In genomic region chr2:25829828-25830227, GRCh38 we compare ENCODE assay signal across 26 cellular contexts. TPM values are rescaled to one million over a fixed set of nuclear protein-coding genes. Genes with fewer than 3 reads are reported as not detected.
DNase-seq lines count a peak whose midpoint lies in the region; ATAC-seq, FAIRE-seq and TF ChIP-seq lines count a peak whose summit lies in the region.
"Had no signal": no experiment of that assay in that cellular context is flagged by ENCODE, and none has a peak within 500 bp of the region (broad histone marks: within the 10 kb centered on the region; RNA-seq: fewer than 3 reads in every experiment).

No MANE protein-coding gene starts in this region.

- no TSS peak for BruUV-seq in PC-9 (replicated peaks; lab: Mats Ljungman, UMichigan)

- H3K27ac ChIP-seq in PC-9 (no peak overlapping the region), body of pancreas (peak overlapping the region in 3 of 4 donors; percentile 8 to 26 (median 12)), pancreas (no peak overlapping the region)
- H3K27ac ChIP-seq: BLaER1 treated with 17β-estradiol and CSF1 and Interleukin-3, amounts not matched to agents 10 nM and 100 nM; GM23248; sigmoid colon; vagina had no signal

- no peak overlapping the region for H2AFZ ChIP-seq in PC-9
- H2AFZ ChIP-seq: GM23248 had no signal

- no peak for FAIRE-seq in pancreas (lab: Jason Lieb, UNC)
- FAIRE-seq: endothelial cell of umbilical vein, GM18507 had no signal

- 0 out of 2 replicates have a peak, but pooled peaks cover 9% of the 10 kb centered on the region for H3F3A ChIP-seq in PC-9 (ENCODE audit: insufficient read depth, low read depth)

- H3K4me1 Mint-ChIP-seq in activated CD8-positive, alpha-beta memory T cell treated with anti-CD3 and anti-CD28 coated beads, Interleukin-2, amount 10 ng/mL, durations not matched to agents 7 days and 5 days, result peaks cover 63% of the 10 kb centered on the region

- no peaks in the 10 kb centered on the region for H3K27me3 Mint-ChIP-seq in activated CD8-positive, alpha-beta memory T cell treated with anti-CD3 and anti-CD28 coated beads, Interleukin-2, amount 10 ng/mL, durations not matched to agents 7 days and 5 days
- H3K27me3 Mint-ChIP-seq: progenitor cell of endocrine pancreas, T-cell had no signal

- intact Hi-C loops in PC-9 (cut with micrococcal nuclease; ENCODE audit: unreplicated experiment), result no loop called here
- intact Hi-C loops in body of pancreas (cut with DNase I), result no loop called here
- intact Hi-C loops in pancreas (cut with DNase I), result no loop called here

- H3K36me3 Mint-ChIP-seq in activated CD8-positive, alpha-beta memory T cell treated with anti-CD3 and anti-CD28 coated beads, Interleukin-2, amount 10 ng/mL, durations not matched to agents 7 days and 5 days, result peaks cover 42% of the 10 kb centered on the region

- CTCF ChIA-PET in activated CD8-positive, alpha-beta memory T cell treated with anti-CD3 and anti-CD28 coated beads, Interleukin-2, amount 10 ng/mL, durations not matched to agents 7 days and 5 days (lab: Charles Lee), result interaction anchor here (1.1 to 2.3 kb wide), 3 partner anchors 13 to 223 kb away, joined by 3 to 8 read pairs (median 3); no protein-coding TSS in a partner anchor
- CTCF ChIA-PET in PC-9 (lab: Charles Lee), result no interaction called here

- no peak for TF ChIP-seq POLR2A in body of pancreas (IDR thresholded peaks at IDR 0.05)

- no peaks in the 10 kb centered on the region for H4K20me1 ChIP-seq in PC-9 (ENCODE audit: insufficient read depth)

- ATAC-seq in activated CD8-positive, alpha-beta memory T cell treated with anti-CD3 and anti-CD28 coated beads, Interleukin-2, amount 10 ng/mL, durations not matched to agents 7 days and 5 days, result no peak
- ATAC-seq in body of pancreas (no peak), pancreas (peak in 3 of 4 donors; percentile 25 to 35 (median 34)), GM18909 (IDR thresholded peaks at IDR 0.05; ENCODE audit: poor library complexity, unreplicated experiment) (no peak), HG02840 (IDR thresholded peaks at IDR 0.05; ENCODE audit: low FRiP score, unreplicated experiment) (no peak)
- ATAC-seq: Panc1, T-cell had no signal

- H3K27me3 ChIP-seq in PC-9 (ENCODE audit: insufficient read depth, low read depth), result no peaks in the 10 kb centered on the region
- no peaks in the 10 kb centered on the region for H3K27me3 ChIP-seq in body of pancreas
- no peaks in the 10 kb centered on the region for H3K27me3 ChIP-seq in pancreas
- H3K27me3 ChIP-seq: BLaER1 treated with 17β-estradiol and CSF1 and Interleukin-3, amounts not matched to agents 10 nM and 100 nM; sigmoid colon; vagina had no signal

- H3K4me1 ChIP-seq in PC-9 (replicated peaks; ENCODE audit: insufficient read depth) (peaks cover 16% of the 10 kb centered on the region), body of pancreas (peaks cover 19% of the 10 kb centered on the region), pancreas (peaks cover 0 to 14% (median 7%) of the 10 kb centered on the region in 3 donors)
- H3K4me1 ChIP-seq: sigmoid colon had no signal

- 79 to 83% methylated on average over 2 of the region's 2 CpGs for WGBS in body of pancreas, 2 donors
- 78 to 79% methylated on average over 2 of the region's 2 CpGs for WGBS in pancreas, 2 donors

- H3K9me2 ChIP-seq in PC-9 (ENCODE audit: insufficient read depth), result no peaks in the 10 kb centered on the region

- H3K4me2 ChIP-seq in PC-9, result peak overlapping the region; percentile 53
- H3K4me2 ChIP-seq: BLaER1 treated with 17β-estradiol and CSF1 and Interleukin-3, amounts not matched to agents 10 nM and 100 nM had no signal

- POLR2A ChIA-PET in PC-9 (lab: Charles Lee; ENCODE audit: unreplicated experiment), result interaction anchor here (0.6 kb wide), 1 partner anchor 177 kb away, joined by 3 read pairs; no protein-coding TSS in a partner anchor

- peak overlapping the region; percentile 54 for H3K27ac Mint-ChIP-seq in activated CD8-positive, alpha-beta memory T cell treated with anti-CD3 and anti-CD28 coated beads, Interleukin-2, amount 10 ng/mL, durations not matched to agents 7 days and 5 days
- H3K27ac Mint-ChIP-seq: progenitor cell of endocrine pancreas had no signal

- H3K9me3 Mint-ChIP-seq in activated CD8-positive, alpha-beta memory T cell treated with anti-CD3 and anti-CD28 coated beads, Interleukin-2, amount 10 ng/mL, durations not matched to agents 7 days and 5 days (ENCODE audit: low read depth), result peaks cover 2% of the 10 kb centered on the region

- 0 out of 2 replicates have a peak, but pooled peaks cover 7% of the 10 kb centered on the region for H3K36me3 ChIP-seq in PC-9 (ENCODE audit: low read depth)
- peaks cover 0 to 5% of the 10 kb centered on the region in 2 donors for H3K36me3 ChIP-seq in body of pancreas (replicated peaks in 1 of 2; ENCODE audit: insufficient read depth in 1 of 2, low read depth in 2 of 2)
- no peaks in the 10 kb centered on the region for H3K36me3 ChIP-seq in pancreas
- H3K36me3 ChIP-seq: sigmoid colon had no signal

- no peak overlapping the region for H3K4me3 Mint-ChIP-seq in activated CD8-positive, alpha-beta memory T cell treated with anti-CD3 and anti-CD28 coated beads, Interleukin-2, amount 10 ng/mL, durations not matched to agents 7 days and 5 days

- H3K9me3 ChIP-seq in PC-9 (ENCODE audit: insufficient read depth, low read depth) (no peaks in the 10 kb centered on the region), body of pancreas (no peaks in the 10 kb centered on the region), pancreas (no peaks in the 10 kb centered on the region)
- H3K9me3 ChIP-seq: Caco-2 had no signal

- DNase-seq in activated CD8-positive, alpha-beta memory T cell treated with anti-CD3 and anti-CD28 coated beads, Interleukin-2, amount 10 ng/mL, durations not matched to agents 7 days and 5 days, result no peak
- no peak for DNase-seq in activated CD8-positive, alpha-beta memory T cell treated with anti-CD3 and anti-CD28 coated beads, Interleukin-2, amount 50 U/mL, for 4 hours
- DNase-seq in PC-9, result no peak
- no peak for DNase-seq in body of pancreas
- no peak for DNase-seq in pancreas
- DNase-seq in AG08396 (ENCODE audit: low spot score), result no peak
- DNase-seq: ACHN; activated CD4-positive, alpha-beta T cell treated with anti-CD3 and anti-CD28 coated beads for 4 hours; Caco-2; DMS79 treated with DMSO at 0.1 percent for 48 hours; GM23248; islet precursor cell; MV-4-11; NCI-H510A; NK-92 treated with Interleukin-12 subunit alpha and Interleukin-12 subunit beta, amount 100 ng/mL, for 24 hours; sigmoid colon; substantia nigra; T-cell had no signal

- H3K79me2 ChIP-seq in PC-9 (ENCODE audit: low read depth), result peaks cover 14% of the 10 kb centered on the region; the same call in 1 of the 2 replicates

- no peak overlapping the region for H3K4me3 ChIP-seq in PC-9
- H3K4me3 ChIP-seq in body of pancreas, result no peak overlapping the region
- no peak overlapping the region for H3K4me3 ChIP-seq in pancreas
- H3K4me3 ChIP-seq: BLaER1 treated with 17β-estradiol and CSF1 and Interleukin-3, amounts not matched to agents 10 nM and 100 nM; GM23248; sigmoid colon; vagina had no signal

- TF ChIP-seq CTCF in PC-9 (conservative IDR thresholded peaks at IDR 0.05) (no peak), body of pancreas (IDR thresholded peaks at IDR 0.05) (no peak), pancreas (IDR thresholded peaks at IDR 0.05) (no peak)

RNA-seq across cellular contexts. Expression of gene ASXL2, which starts 48.5 kb away (rescaled TPM):
- 10 to 100 TPM; 56.1 to 62.0 TPM for total RNA-seq in activated CD8-positive, alpha-beta memory T cell treated with anti-CD3 and anti-CD28 coated beads, Interleukin-2, amount 10 ng/mL, durations not matched to agents 7 days and 5 days
- total RNA-seq in PC-9 (2021) (19.2 and 34.5 TPM in 2 replicates), body of pancreas (1 to 10 TPM; 6.6 to 8.3 TPM), pancreas (10 to 100 TPM in 3 of 6 donors, 1 to 10 TPM in 3; 8.9 to 21.7 (median 12.0) TPM)
- polyA plus RNA-seq in pancreas, result 1 to 10 TPM; 1.6 to 1.7 TPM

Comparison
In these comparisons a context has a peak if more than half of its experiments do, and no peak if none do; other contexts are left out.
1. ATAC-seq: peak in pancreas (3 of 4); none in activated CD8-positive, alpha-beta memory T cell treated with anti-CD3 and anti-CD28 coated beads, Interleukin-2, amount 10 ng/mL, durations not matched to agents 7 days and 5 days (single experiment), body of pancreas (single experiment), GM18909 (single experiment) and HG02840 (single experiment).
2. H3K27ac ChIP-seq: peak in body of pancreas (3 of 4); none in PC-9 (single experiment) and pancreas (0 of 4).